Comparison of ENCODE assay signal across 22 cellular contexts in the genomic region with DNA sequence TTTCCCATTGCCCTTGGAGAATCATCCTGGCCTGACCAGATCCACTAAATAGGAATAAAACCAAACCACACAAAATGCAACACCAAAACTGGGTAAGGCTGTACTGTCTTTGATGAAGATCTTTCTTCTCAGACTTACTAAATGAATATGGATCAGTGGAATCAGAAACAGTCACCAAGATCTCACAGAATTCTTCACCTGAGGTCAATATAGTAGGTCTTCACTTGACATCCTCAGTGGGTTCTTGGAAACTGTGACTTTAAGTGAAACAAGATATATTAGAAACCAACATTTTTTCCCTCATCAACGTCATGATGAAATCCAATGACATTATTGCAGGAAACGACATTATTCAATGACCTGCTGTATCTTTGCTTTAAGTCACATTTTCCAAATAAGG.
DNase-seq lines count a peak whose midpoint lies in the region; ATAC-seq lines count a peak whose summit lies in the region.
"Had no signal": no experiment of that assay in that cellular context is flagged by ENCODE, and none has a peak within 500 bp of the region (broad histone marks: within the 10 kb centered on the region; RNA-seq: fewer than 3 reads in every experiment).

No MANE protein-coding gene starts in this region.

- H3K27me3 Mint-ChIP-seq in activated T-cell treated with anti-CD3 and anti-CD28 coated beads, Interleukin-2, amount 50 U/mL, for 24 hours = no peaks in the 10 kb centered on the region
- peaks cover 16% of the 10 kb centered on the region for H3K27me3 Mint-ChIP-seq in T-helper 1 cell treated with Interleukin-12 subunit alpha and Interleukin-12 subunit beta and Interleukin-4 antibody, amounts not matched to agents 30 μg/mL and 1 μg/mL, for 36 hours (ENCODE audit: low read depth)
- H3K27me3 Mint-ChIP-seq in activated T-helper 17 cell treated with anti-CD3 and anti-CD28 coated beads, Interleukin-2, amount 50 U/mL, for 72 hours = no peaks in the 10 kb centered on the region

- no peak overlapping the region for H3K27ac ChIP-seq in SJCRH30
- H3K27ac ChIP-seq: A549 had no signal

- H3K27ac Mint-ChIP-seq in activated T-cell treated with anti-CD3 and anti-CD28 coated beads, Interleukin-2, amount 50 U/mL, for 24 hours = peak overlapping the region; percentile 66
- peak overlapping the region; percentile 65 for H3K27ac Mint-ChIP-seq in T-helper 1 cell treated with Interleukin-12 subunit alpha and Interleukin-12 subunit beta and Interleukin-4 antibody, amounts not matched to agents 30 μg/mL and 1 μg/mL, for 36 hours
- no peak overlapping the region for H3K27ac Mint-ChIP-seq in activated T-helper 17 cell treated with anti-CD3 and anti-CD28 coated beads, Interleukin-2, amount 50 U/mL, for 72 hours
- H3K27ac Mint-ChIP-seq: IgD-negative memory B cell had no signal

- DNase-seq in activated T-cell treated with anti-CD3 and anti-CD28 coated beads, Interleukin-2, amount 50 U/mL, for 24 hours = no peak
- no peak for DNase-seq in activated T-cell treated with anti-CD3 and anti-CD28 coated beads, Interleukin-2, amount 50 U/mL, for 48 hours
- no peak for DNase-seq in stimulated activated naive CD8-positive, alpha-beta T cell treated with anti-CD3 and anti-CD28 coated beads, Interleukin-15, Interleukin-2, amounts not matched to agents 100 U/mL and 50 U/mL, for 24 hours
- no peak for DNase-seq in foreskin melanocyte
- no peak for DNase-seq in SJCRH30
- DNase-seq: Calu3; CD8-positive, alpha-beta T cell; EL; H9; Karpas-422; NCI-H1048; NCI-H1436; NCI-H1930; NCI-H226; NCI-H524; NCI-H82; OCI-M1 had no signal

- no peak overlapping the region for H3K4me3 Mint-ChIP-seq in activated T-cell treated with anti-CD3 and anti-CD28 coated beads, Interleukin-2, amount 50 U/mL, for 24 hours
- no peak overlapping the region for H3K4me3 Mint-ChIP-seq in T-helper 1 cell treated with Interleukin-12 subunit alpha and Interleukin-12 subunit beta and Interleukin-4 antibody, amounts not matched to agents 30 μg/mL and 1 μg/mL, for 36 hours
- peak overlapping the region; percentile 67 for H3K4me3 Mint-ChIP-seq in activated T-helper 17 cell treated with anti-CD3 and anti-CD28 coated beads, Interleukin-2, amount 50 U/mL, for 72 hours
- H3K4me3 Mint-ChIP-seq: CD8-positive, alpha-beta T cell; H9; IgD-negative memory B cell had no signal

- H3K36me3 ChIP-seq in SJCRH30 = no peaks in the 10 kb centered on the region

- ATAC-seq in activated T-helper 17 cell treated with anti-CD3 and anti-CD28 coated beads, Interleukin-2, amount 50 U/mL, for 72 hours (replicated peaks) = peak; percentile 32
- ATAC-seq in stimulated activated naive CD8-positive, alpha-beta T cell treated with anti-CD3 and anti-CD28 coated beads, Interleukin-15, Interleukin-2, amounts not matched to agents 100 U/mL and 50 U/mL, for 24 hours = peak; percentile 47
- ATAC-seq: A549; CD8-positive, alpha-beta T cell; GM12878 had no signal

- H3K9me3 ChIP-seq in SJCRH30 (replicated peaks) = no peaks in the 10 kb centered on the region
- H3K9me3 ChIP-seq: A549 had no signal

- peaks cover 4% of the 10 kb centered on the region for H3K36me3 Mint-ChIP-seq in activated T-cell treated with anti-CD3 and anti-CD28 coated beads, Interleukin-2, amount 50 U/mL, for 24 hours (ENCODE audit: low read depth)
- H3K36me3 Mint-ChIP-seq in T-helper 1 cell treated with Interleukin-12 subunit alpha and Interleukin-12 subunit beta and Interleukin-4 antibody, amounts not matched to agents 30 μg/mL and 1 μg/mL, for 36 hours (ENCODE audit: low read depth) = peaks cover 23% of the 10 kb centered on the region
- no peaks in the 10 kb centered on the region for H3K36me3 Mint-ChIP-seq in activated T-helper 17 cell treated with anti-CD3 and anti-CD28 coated beads, Interleukin-2, amount 50 U/mL, for 72 hours (ENCODE audit: low read depth)
- H3K36me3 Mint-ChIP-seq: CD8-positive, alpha-beta T cell had no signal

- H3K4me3 ChIP-seq in SJCRH30 = no peak overlapping the region
- H3K4me3 ChIP-seq: A549, GM12878 had no signal

- peaks cover 46% of the 10 kb centered on the region for H3K4me1 Mint-ChIP-seq in activated T-cell treated with anti-CD3 and anti-CD28 coated beads, Interleukin-2, amount 50 U/mL, for 24 hours (ENCODE audit: low read depth)
- H3K4me1 Mint-ChIP-seq in T-helper 1 cell treated with Interleukin-12 subunit alpha and Interleukin-12 subunit beta and Interleukin-4 antibody, amounts not matched to agents 30 μg/mL and 1 μg/mL, for 36 hours (ENCODE audit: low read depth) = peaks cover 53% of the 10 kb centered on the region
- peaks cover 30% of the 10 kb centered on the region for H3K4me1 Mint-ChIP-seq in activated T-helper 17 cell treated with anti-CD3 and anti-CD28 coated beads, Interleukin-2, amount 50 U/mL, for 72 hours

- no peaks in the 10 kb centered on the region for H3K4me1 ChIP-seq in SJCRH30
- H3K4me1 ChIP-seq: A549 had no signal

- no peaks in the 10 kb centered on the region for H3K27me3 ChIP-seq in SJCRH30

- peaks cover 9% of the 10 kb centered on the region for H3K9me3 Mint-ChIP-seq in activated T-cell treated with anti-CD3 and anti-CD28 coated beads, Interleukin-2, amount 50 U/mL, for 24 hours
- H3K9me3 Mint-ChIP-seq in T-helper 1 cell treated with Interleukin-12 subunit alpha and Interleukin-12 subunit beta and Interleukin-4 antibody, amounts not matched to agents 30 μg/mL and 1 μg/mL, for 36 hours = peaks cover 32% of the 10 kb centered on the region
- H3K9me3 Mint-ChIP-seq in activated T-helper 17 cell treated with anti-CD3 and anti-CD28 coated beads, Interleukin-2, amount 50 U/mL, for 72 hours = no peaks in the 10 kb centered on the region
- H3K9me3 Mint-ChIP-seq: H9, IgD-negative memory B cell had no signal
